13 cellular contexts compared by ENCODE assay signal in genomic region chr2:208713066-208713465, GRCh38.
"Had no signal": no experiment of that assay in that cellular context is flagged by ENCODE, and none has a peak within 500 bp of the region (broad histone marks: within the 10 kb centered on the region; RNA-seq: fewer than 3 reads in every experiment).

No MANE protein-coding gene starts in this region.

- FAIRE-seq: urothelium cell line had no signal

- H3K36me3 ChIP-seq: brain microvascular endothelial cell, lower lobe of right lung, thoracic aorta had no signal

- H3K4me1 ChIP-seq: lower lobe of right lung, parathyroid adenoma had no signal

- H3K9me3 ChIP-seq: lower lobe of right lung, thoracic aorta had no signal

- H3K27me3 ChIP-seq: brain microvascular endothelial cell had no signal

- DNase-seq: activated CD4-positive, alpha-beta T cell treated with anti-CD3 and anti-CD28 coated beads, Interleukin-2, amount 10 ng/mL, durations not matched to agents 7 days and 5 days; activated CD4-positive, CD25-positive, alpha-beta regulatory T cell; activated naive CD8-positive, alpha-beta T cell treated with anti-CD3 and anti-CD28 coated beads for 36 hours; brain microvascular endothelial cell; cerebellar nuclear complex; effector memory CD8-positive, alpha-beta T cell; left cardiac atrium; lower lobe of right lung; naive B cell had no signal

- H3K27ac ChIP-seq: brain microvascular endothelial cell, epithelial cell of prostate, lower lobe of right lung, parathyroid adenoma, thoracic aorta had no signal

- H3K4me3 ChIP-seq: lower lobe of right lung, thoracic aorta had no signal
